In genomic region chr9:33818832-33819500, GRCh38 we compare ENCODE assay signal across 8 cellular contexts. TPM values are rescaled to one million over a fixed set of nuclear protein-coding genes. Genes with fewer than 3 reads are reported as not detected.
DNase-seq lines count a peak whose midpoint lies in the region; ATAC-seq and TF ChIP-seq lines count a peak whose summit lies in the region.

No MANE protein-coding gene starts in this region.

- H4K20me1 ChIP-seq in PC-3 (ENCODE audit: low read length): peaks cover 28% of the 10 kb centered on the region

- H3K36me3 ChIP-seq in PC-3 (ENCODE audit: low read depth, low read length) (no peaks in the 10 kb centered on the region), ovary (no peaks in the 10 kb centered on the region)

- CTCF ChIA-PET in PC-3 (lab: Charles Lee): no interaction called here

- POLR2A ChIA-PET in PC-3 (lab: Charles Lee; ENCODE audit: unreplicated experiment): no interaction called here

- H3K27ac ChIP-seq in PC-3 (ENCODE audit: low read length) (peak overlapping the region; percentile 66), ovary (peak overlapping the region in 1 of 2 donors; percentile 43)

- H3K9me3 ChIP-seq in PC-3 (ENCODE audit: low read length) (no peaks in the 10 kb centered on the region), ovary (no peaks in the 10 kb centered on the region)

- H3K27me3 ChIP-seq in PC-3 (ENCODE audit: low read length) (no peaks in the 10 kb centered on the region), ovary (no peaks in the 10 kb centered on the region)

- H3K4me2 ChIP-seq in PC-3 (ENCODE audit: low read length): peak overlapping the region; percentile 94

- no peak for TF ChIP-seq POLR2A in ovary (IDR thresholded peaks at IDR 0.05)

- intact Hi-C loops in PC-3 (cut with micrococcal nuclease) (loop anchor here (5.0 kb wide), 1 partner anchor 82 kb away; no protein-coding TSS in a partner anchor), ovary (cut with DNase I) (loop anchor here in 3 of 4 donors (5.0 to 10.0 kb wide), 5 partner anchors 33 to 436 kb away; partner anchors contain the start of gene UBAP2 (in 1 of the 3))

- in situ Hi-C loops in Caki2 (cut with HindIII; ENCODE audit: low pct_unique_long_range_greater_than_20kb, low sequenced_read_pairs): no loop called here

- no TSS peak for BruUV-seq in PC-3 (replicated peaks; lab: Mats Ljungman, UMichigan)

- DNase-seq in Caki2 (ENCODE audit: low read depth) (peak; percentile 8), PC-3 (peak; percentile 34), epithelial cell of esophagus (ENCODE audit: low read depth) (peak; percentile 52), ovary (no peak), NCI-H2081 (lab: John Stamatoyannopoulos, UW) (no peak), NCI-H187 (lab: John Stamatoyannopoulos, UW) (no peak), NCI-H345 (lab: John Stamatoyannopoulos, UW) (no peak)
- DNase-seq in activated effector memory CD4-positive, alpha-beta T cell treated with anti-CD3 and anti-CD28 coated beads, Interleukin-2, amount 50 U/mL, for 16 hours: no peak

- TF ChIP-seq CTCF in PC-3 (conservative IDR thresholded peaks at IDR 0.05; ENCODE audit: low read depth, low read length) (no peak), epithelial cell of esophagus (IDR thresholded peaks at IDR 0.05; ENCODE audit: insufficient read depth, low read depth, low read length, missing control alignments) (no peak), ovary (IDR thresholded peaks at IDR 0.05) (no peak)

- peak overlapping the region; percentile 94 for H3K9ac ChIP-seq in PC-3 (ENCODE audit: low read length)

- 8 to 10% (median 8%) methylated on average over 5 of the region's 5 CpGs for WGBS in ovary, 3 donors

- TF ChIP-seq EP300 in ovary (IDR thresholded peaks at IDR 0.05): no peak

- H3K4me1 ChIP-seq in PC-3 (ENCODE audit: insufficient read depth, low read length) (peaks cover 35% of the 10 kb centered on the region), ovary (ENCODE audit: insufficient read depth) (peaks cover 5% of the 10 kb centered on the region)

- H3K4me3 ChIP-seq in PC-3 (ENCODE audit: low read length) (peak overlapping the region; percentile 79), epithelial cell of esophagus (ENCODE audit: low read length) (peak overlapping the region; percentile 92), ovary (peak overlapping the region; percentile 94)

- no peaks in the 10 kb centered on the region for H3F3A ChIP-seq in PC-3 (ENCODE audit: low read length, unreplicated experiment)

- peaks cover 77% of the 10 kb centered on the region for H3K79me2 ChIP-seq in PC-3 (ENCODE audit: low read length)

- no peaks in the 10 kb centered on the region for H3K9me2 ChIP-seq in PC-3 (replicated peaks; ENCODE audit: low read length)

- no peak overlapping the region for H2AFZ ChIP-seq in PC-3 (ENCODE audit: low read length)

- no peak for ATAC-seq in PC-3

RNA-seq across cellular contexts. Expression of gene UBE2R2, which starts 2.0 kb away (rescaled TPM):
- total RNA-seq in Caki2 (2014; rRNA removed; shearing (Covaris generic); ENCODE audit: low replicate concordance): 19.4 and 22.9 TPM in 2 replicates
- 18.4 and 20.9 TPM in 2 replicates for total RNA-seq in PC-3 (2014; rRNA removed)
- 10 to 100 TPM; 19.6 to 50.1 (median 43.3) TPM for total RNA-seq in ovary
- polyA plus RNA-seq in ovary: 10 to 100 TPM; 33.6 to 76.0 TPM

RNA-seq across cellular contexts. Expression of gene PRSS3, which starts 23.6 kb away (rescaled TPM):
- not detected in 2 replicates for total RNA-seq in Caki2 (2014; rRNA removed; shearing (Covaris generic); ENCODE audit: low replicate concordance)
- 225 and 240 TPM in 2 replicates for total RNA-seq in PC-3 (2014; rRNA removed)
- total RNA-seq in ovary: 1 to 10 TPM in 2 of 7 donors, not detected in 5; 1.4 to 2.0 TPM
- polyA plus RNA-seq in ovary: not detected

Comparison
In these comparisons a context has a peak if more than half of its experiments do, and no peak if none do; other contexts are left out.
1. DNase-seq: peak in Caki2 (single experiment), PC-3 (single experiment) and epithelial cell of esophagus (single experiment); none in ovary (0 of 5), NCI-H2081 (0 of 2), NCI-H187 (0 of 2), NCI-H345 (single experiment) and activated effector memory CD4-positive, alpha-beta T cell treated with anti-CD3 and anti-CD28 coated beads, Interleukin-2, amount 50 U/mL, for 16 hours (single experiment).
2. RNA of gene PRSS3, which starts 23.6 kb away (total RNA-seq): 225 to 240 TPM in PC-3; not detected in Caki2 and 1.4 to 2.0 TPM in ovary; every median in the first group is over 10 times any median in the second.
3. Peak in every context shown above with its lines, with median percentiles within 50 percentile points of each other: H3K4me3 ChIP-seq.